In the genomic region with DNA sequence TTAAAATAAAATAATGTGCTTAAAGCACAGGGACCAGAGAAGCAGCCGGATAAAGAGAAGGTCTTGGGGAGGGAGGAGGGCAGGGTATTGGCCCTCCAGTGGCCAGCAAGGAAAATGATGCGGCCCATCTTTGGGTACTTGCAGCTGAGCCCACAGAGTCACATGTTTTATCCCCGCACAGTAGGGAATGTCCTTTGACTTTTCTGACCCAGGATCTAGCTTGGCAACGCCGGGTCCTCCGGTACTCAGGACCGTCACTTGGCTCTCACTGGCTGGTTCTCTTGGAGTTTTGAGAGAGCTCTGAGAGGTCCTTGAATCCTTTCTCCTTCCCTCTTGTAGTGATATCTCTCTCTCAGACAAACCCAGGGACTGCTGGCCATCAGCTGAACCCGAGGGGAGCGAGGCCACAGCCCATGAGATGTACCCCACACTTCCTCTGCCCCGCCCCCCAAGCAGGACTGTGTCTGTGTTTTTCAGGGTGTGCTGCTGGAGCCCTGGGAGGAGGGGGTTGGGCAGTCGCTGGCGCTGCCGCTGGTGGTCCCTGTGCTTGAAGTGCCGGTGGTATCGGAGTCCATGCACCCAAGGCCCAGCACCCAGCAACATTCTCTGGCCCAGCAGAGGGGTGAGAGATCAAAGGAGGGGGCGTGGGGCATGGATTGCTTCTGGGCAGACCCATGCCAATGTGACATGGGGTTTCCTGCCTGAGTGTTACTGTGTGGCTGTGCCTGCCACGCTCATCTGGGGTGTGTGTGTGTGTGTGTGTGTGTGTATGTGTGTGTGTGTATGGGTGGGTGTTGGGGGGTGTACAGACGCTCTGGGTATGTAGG, we compare ENCODE assay signal across 9 cellular contexts. TPM values are rescaled to one million over a fixed set of nuclear protein-coding genes. Genes with fewer than 3 reads are reported as not detected.
DNase-seq lines count a peak whose midpoint lies in the region; ATAC-seq and TF ChIP-seq lines count a peak whose summit lies in the region.
"Had no signal": no experiment of that assay in that cellular context is flagged by ENCODE, and none has a peak within 500 bp of the region (broad histone marks: within the 10 kb centered on the region; RNA-seq: fewer than 3 reads in every experiment).

No MANE protein-coding gene starts in this region.

- intact Hi-C loops in left ventricle myocardium inferior (cut with micrococcal nuclease): no loop called here
- intact Hi-C loops in psoas muscle (cut with DNase I): no loop called here
- intact Hi-C loops in activated T-helper 1 cell treated with anti-CD3 and anti-CD28 coated beads, Interleukin-12 subunit alpha, Interleukin-12 subunit beta, Interleukin-2, Interleukin-4 antibody, amounts not matched to agents 30 ng/mL and 10 ng/mL and 1 ng/mL, durations not matched to agents 14 hours and 24 hours and 36 hours (cut with micrococcal nuclease): no loop called here

- WGBS in psoas muscle, 3 donors: 38 to 40% (median 40%) methylated on average over 18 of the region's 18 CpGs

- peak overlapping the region; percentile 51 for H3K27ac ChIP-seq in left ventricle myocardium inferior (replicated peaks)
- no peak overlapping the region for H3K27ac ChIP-seq in psoas muscle

- H3K4me3 Mint-ChIP-seq in activated naive CD8-positive, alpha-beta T cell treated with anti-CD3 and anti-CD28 coated beads, Interleukin-2, amount 10 ng/mL, durations not matched to agents 7 days and 5 days: peak overlapping the region; percentile 23
- no peak overlapping the region for H3K4me3 Mint-ChIP-seq in activated T-helper 1 cell treated with anti-CD3 and anti-CD28 coated beads, Interleukin-12 subunit alpha, Interleukin-12 subunit beta, Interleukin-2, Interleukin-4 antibody, amounts not matched to agents 30 ng/mL and 10 ng/mL and 1 ng/mL, durations not matched to agents 14 hours and 24 hours and 36 hours
- H3K4me3 Mint-ChIP-seq: activated naive CD4-positive, alpha-beta T cell treated with anti-CD3 and anti-CD28 coated beads, Interleukin-2, amount 50 U/mL, for 24 hours had no signal

- H3K36me3 Mint-ChIP-seq in activated naive CD8-positive, alpha-beta T cell treated with anti-CD3 and anti-CD28 coated beads, Interleukin-2, amount 10 ng/mL, durations not matched to agents 7 days and 5 days: no peaks in the 10 kb centered on the region
- H3K36me3 Mint-ChIP-seq in activated T-helper 1 cell treated with anti-CD3 and anti-CD28 coated beads, Interleukin-12 subunit alpha, Interleukin-12 subunit beta, Interleukin-2, Interleukin-4 antibody, amounts not matched to agents 30 ng/mL and 10 ng/mL and 1 ng/mL, durations not matched to agents 14 hours and 24 hours and 36 hours (ENCODE audit: low read depth): no peaks in the 10 kb centered on the region
- H3K36me3 Mint-ChIP-seq: activated naive CD4-positive, alpha-beta T cell treated with anti-CD3 and anti-CD28 coated beads, Interleukin-2, amount 50 U/mL, for 24 hours had no signal

- H3K36me3 ChIP-seq in left ventricle myocardium inferior (no peaks in the 10 kb centered on the region), psoas muscle (ENCODE audit: insufficient read depth in 1 of 2, low read depth in 1 of 2) (no peaks in the 10 kb centered on the region)

- H3K4me3 ChIP-seq in left ventricle myocardium inferior: peak overlapping the region; percentile 62
- H3K4me3 ChIP-seq in psoas muscle: peak overlapping the region; percentile 44

- no peaks in the 10 kb centered on the region for H3K9me3 Mint-ChIP-seq in activated naive CD8-positive, alpha-beta T cell treated with anti-CD3 and anti-CD28 coated beads, Interleukin-2, amount 10 ng/mL, durations not matched to agents 7 days and 5 days
- H3K9me3 Mint-ChIP-seq in activated T-helper 1 cell treated with anti-CD3 and anti-CD28 coated beads, Interleukin-12 subunit alpha, Interleukin-12 subunit beta, Interleukin-2, Interleukin-4 antibody, amounts not matched to agents 30 ng/mL and 10 ng/mL and 1 ng/mL, durations not matched to agents 14 hours and 24 hours and 36 hours: no peaks in the 10 kb centered on the region
- H3K9me3 Mint-ChIP-seq: activated naive CD4-positive, alpha-beta T cell treated with anti-CD3 and anti-CD28 coated beads, Interleukin-2, amount 50 U/mL, for 24 hours had no signal

- no peaks in the 10 kb centered on the region for H3K9me3 ChIP-seq in left ventricle myocardium inferior (replicated peaks)
- H3K9me3 ChIP-seq in psoas muscle: no peaks in the 10 kb centered on the region

- DNase-seq in ELF-1 (ENCODE audit: low read depth, low spot score) (peak; percentile 65), left ventricle myocardium inferior (peak; percentile 17), psoas muscle (peak in 1 of 2 donors; percentile 52), CD1c-positive myeloid dendritic cell (ENCODE audit: extremely low spot score) (no peak), NCI-H2171 treated with DMSO at 0.1 percent for 48 hours (lab: John Stamatoyannopoulos, UW) (no peak), RPMI8226 (no peak)
- DNase-seq in activated naive CD8-positive, alpha-beta T cell treated with anti-CD3 and anti-CD28 coated beads, Interleukin-2, amount 10 ng/mL, durations not matched to agents 7 days and 5 days: no peak
- no peak for DNase-seq in activated T-helper 1 cell treated with anti-CD3 and anti-CD28 coated beads, Interleukin-12 subunit alpha, Interleukin-12 subunit beta, Interleukin-2, Interleukin-4 antibody, amounts not matched to agents 30 ng/mL and 10 ng/mL and 1 ng/mL, durations not matched to agents 14 hours and 24 hours and 36 hours (ENCODE audit: low spot score)

- H3K27me3 Mint-ChIP-seq in activated naive CD8-positive, alpha-beta T cell treated with anti-CD3 and anti-CD28 coated beads, Interleukin-2, amount 10 ng/mL, durations not matched to agents 7 days and 5 days: peaks cover 76% of the 10 kb centered on the region
- peaks cover 56% of the 10 kb centered on the region for H3K27me3 Mint-ChIP-seq in activated T-helper 1 cell treated with anti-CD3 and anti-CD28 coated beads, Interleukin-12 subunit alpha, Interleukin-12 subunit beta, Interleukin-2, Interleukin-4 antibody, amounts not matched to agents 30 ng/mL and 10 ng/mL and 1 ng/mL, durations not matched to agents 14 hours and 24 hours and 36 hours (ENCODE audit: insufficient read depth)

- ATAC-seq in activated naive CD8-positive, alpha-beta T cell treated with anti-CD3 and anti-CD28 coated beads, Interleukin-2, amount 10 ng/mL, durations not matched to agents 7 days and 5 days (ENCODE audit: low read depth): peak; percentile 33
- peak in 3 of 4 donors; percentile 31 to 54 (median 53) for ATAC-seq in psoas muscle

- peaks cover 7% of the 10 kb centered on the region for H3K4me1 Mint-ChIP-seq in activated naive CD8-positive, alpha-beta T cell treated with anti-CD3 and anti-CD28 coated beads, Interleukin-2, amount 10 ng/mL, durations not matched to agents 7 days and 5 days
- no peaks in the 10 kb centered on the region for H3K4me1 Mint-ChIP-seq in activated T-helper 1 cell treated with anti-CD3 and anti-CD28 coated beads, Interleukin-12 subunit alpha, Interleukin-12 subunit beta, Interleukin-2, Interleukin-4 antibody, amounts not matched to agents 30 ng/mL and 10 ng/mL and 1 ng/mL, durations not matched to agents 14 hours and 24 hours and 36 hours (ENCODE audit: low read depth)

- H3K27me3 ChIP-seq in left ventricle myocardium inferior (ENCODE audit: low read depth): no peaks in the 10 kb centered on the region
- H3K27me3 ChIP-seq in psoas muscle (ENCODE audit: insufficient read depth in 3 of 3, low read length in 2 of 3): peaks cover 0 to 2% (median 0%) of the 10 kb centered on the region in 3 donors

- H3K4me1 ChIP-seq in left ventricle myocardium inferior: peaks cover 20% of the 10 kb centered on the region
- no peaks in the 10 kb centered on the region for H3K4me1 ChIP-seq in psoas muscle

- TF ChIP-seq CTCF in left ventricle myocardium inferior (IDR thresholded peaks at IDR 0.05; ENCODE audit: borderline replicate concordance) (peak; percentile 46), psoas muscle (IDR thresholded peaks at IDR 0.05) (no peak)

- POLR2A ChIA-PET in activated naive CD8-positive, alpha-beta T cell treated with anti-CD3 and anti-CD28 coated beads, Interleukin-2, amount 10 ng/mL, durations not matched to agents 7 days and 5 days (lab: Charles Lee): no interaction called here

- H3K27ac Mint-ChIP-seq in activated naive CD8-positive, alpha-beta T cell treated with anti-CD3 and anti-CD28 coated beads, Interleukin-2, amount 10 ng/mL, durations not matched to agents 7 days and 5 days: no peak overlapping the region
- no peak overlapping the region for H3K27ac Mint-ChIP-seq in activated T-helper 1 cell treated with anti-CD3 and anti-CD28 coated beads, Interleukin-12 subunit alpha, Interleukin-12 subunit beta, Interleukin-2, Interleukin-4 antibody, amounts not matched to agents 30 ng/mL and 10 ng/mL and 1 ng/mL, durations not matched to agents 14 hours and 24 hours and 36 hours
- H3K27ac Mint-ChIP-seq: activated naive CD4-positive, alpha-beta T cell treated with anti-CD3 and anti-CD28 coated beads, Interleukin-2, amount 50 U/mL, for 24 hours had no signal

RNA-seq across cellular contexts. Expression of a gene that starts 35.5 kb away (rescaled TPM):
- total RNA-seq in activated naive CD8-positive, alpha-beta T cell treated with anti-CD3 and anti-CD28 coated beads, Interleukin-2, amount 10 ng/mL, durations not matched to agents 7 days and 5 days: 100 to 1,000 TPM; 168 to 183 TPM
- 291 TPM for total RNA-seq in left ventricle myocardium inferior
- 100 to 1,000 TPM; 321 to 498 (median 441) TPM for total RNA-seq in psoas muscle
- polyA plus RNA-seq in psoas muscle: 100 to 1,000 TPM; 289 to 718 (median 626) TPM
- total RNA-seq in activated T-helper 1 cell treated with anti-CD3 and anti-CD28 coated beads, Interleukin-12 subunit alpha, Interleukin-12 subunit beta, Interleukin-2, Interleukin-4 antibody, amounts not matched to agents 30 ng/mL and 10 ng/mL and 1 ng/mL, durations not matched to agents 14 hours and 24 hours and 36 hours: 372 and 383 TPM in 2 replicates

Comparison
In these comparisons a context has a peak if more than half of its experiments do, and no peak if none do; other contexts are left out.
1. DNase-seq: peak in ELF-1 (single experiment) and left ventricle myocardium inferior (single experiment); none in activated naive CD8-positive, alpha-beta T cell treated with anti-CD3 and anti-CD28 coated beads, Interleukin-2, amount 10 ng/mL, durations not matched to agents 7 days and 5 days (single experiment), activated T-helper 1 cell treated with anti-CD3 and anti-CD28 coated beads, Interleukin-12 subunit alpha, Interleukin-12 subunit beta, Interleukin-2, Interleukin-4 antibody, amounts not matched to agents 30 ng/mL and 10 ng/mL and 1 ng/mL, durations not matched to agents 14 hours and 24 hours and 36 hours (single experiment), CD1c-positive myeloid dendritic cell (single experiment), NCI-H2171 treated with DMSO at 0.1 percent for 48 hours (single experiment) and RPMI8226 (single experiment).